ENCODE assay signal across 8 cellular contexts in the genomic region with DNA sequence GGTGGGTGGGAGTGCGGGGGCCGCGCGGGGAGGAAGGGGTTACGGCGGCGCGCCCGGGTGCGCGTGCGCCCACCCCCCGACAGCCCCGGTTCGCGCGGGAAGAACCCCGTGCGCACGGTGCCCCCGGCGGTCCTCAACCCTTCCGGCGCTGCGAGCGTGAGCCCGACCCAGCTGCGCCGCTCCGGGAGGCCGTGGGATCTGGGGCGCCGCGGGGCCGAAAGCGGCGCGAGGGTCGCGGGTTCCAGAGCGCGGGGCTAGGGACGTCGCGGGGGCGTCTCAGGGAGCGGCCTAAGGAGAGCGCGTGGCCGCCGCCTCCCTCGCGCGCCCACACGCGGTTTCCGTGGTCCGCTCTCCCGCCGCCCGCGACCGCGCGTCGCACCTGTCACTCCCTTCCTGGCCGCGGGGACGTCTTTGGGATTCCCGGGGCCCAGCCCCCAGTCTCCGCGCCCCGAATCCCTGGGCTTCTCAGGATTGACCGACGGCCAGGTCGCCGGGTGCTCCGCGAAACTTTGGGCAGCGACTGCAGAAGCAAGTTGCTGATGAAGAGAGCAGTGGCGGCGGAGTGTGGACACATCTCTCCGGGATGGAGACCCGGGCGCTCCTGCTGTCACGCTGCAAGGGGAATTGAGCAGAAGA. TPM values are rescaled to one million over a fixed set of nuclear protein-coding genes. Genes with fewer than 3 reads are reported as not detected.
DNase-seq lines count a peak whose midpoint lies in the region; ATAC-seq and TF ChIP-seq lines count a peak whose summit lies in the region.

No MANE protein-coding gene starts in this region.

- H3K9me3 ChIP-seq in thyroid gland = no peaks in the 10 kb centered on the region

- no peaks in the 10 kb centered on the region for H3K27me3 ChIP-seq in thyroid gland

- no peak for TF ChIP-seq CTCF in fibroblast of mammary gland (conservative IDR thresholded peaks at IDR 0.05; ENCODE audit: control insufficient read depth, insufficient read depth, low read depth, low read length)
- peak in 1 of 6 experiments; percentile 20 for TF ChIP-seq CTCF in thyroid gland (IDR thresholded peaks at IDR 0.05)

- intact Hi-C loops in thyroid gland (cut with DNase I) = loop anchor here (5.0 kb wide), 1 partner anchor 114 kb away; a partner anchor contains a TSS

- H3K9me3 Mint-ChIP-seq in natural killer cell treated with Interleukin-12 subunit alpha and Interleukin-12 subunit beta and Interleukin-15 and Interleukin-18, amount 100 ng/mL, for 72 hours = no peaks in the 10 kb centered on the region

- peaks cover 5 to 9% of the 10 kb centered on the region in 2 donors for H3K4me1 ChIP-seq in thyroid gland

- peak; percentile 81 for DNase-seq in D341Med (ENCODE audit: low spot score)
- peak; percentile 28 for DNase-seq in M059J (ENCODE audit: low read depth)
- peak; percentile 32 for DNase-seq in activated T-helper 1 cell treated with Interleukin-2 at 50 U/mL for 16 hours (ENCODE audit: low read depth)
- peak; percentile 23 for DNase-seq in fibroblast of mammary gland (ENCODE audit: low read depth)
- DNase-seq in natural killer cell treated with Interleukin-12 subunit alpha and Interleukin-12 subunit beta and Interleukin-15 and Interleukin-18, amount 100 ng/mL, for 72 hours (ENCODE audit: low spot score) = peak; percentile 83
- DNase-seq in thyroid gland = peak; percentile 57 to 59

- 2% methylated on average over 10 to 23 of the region's 86 CpGs for WGBS in thyroid gland, 2 donors

- H3K27ac Mint-ChIP-seq in natural killer cell treated with Interleukin-12 subunit alpha and Interleukin-12 subunit beta and Interleukin-15 and Interleukin-18, amount 100 ng/mL, for 72 hours = peak overlapping the region; percentile 82 to 96

- TF ChIP-seq POLR2A in thyroid gland (IDR thresholded peaks at IDR 0.05) = peak in 1 of 2 donors; percentile 16

- H3K36me3 ChIP-seq in thyroid gland = no peaks in the 10 kb centered on the region

- H3K27ac ChIP-seq in thyroid gland = peak overlapping the region; percentile 70 to 95 (median 94)

- peak overlapping the region; percentile 96 for H3K4me3 Mint-ChIP-seq in natural killer cell treated with Interleukin-12 subunit alpha and Interleukin-12 subunit beta and Interleukin-15 and Interleukin-18, amount 100 ng/mL, for 72 hours

- peak overlapping the region; percentile 72 for H3K4me3 ChIP-seq in fibroblast of mammary gland (ENCODE audit: control insufficient read depth, low read depth, low read length)
- peak overlapping the region; percentile 63 to 93 (median 77) for H3K4me3 ChIP-seq in thyroid gland (replicated peaks in 1 of 3)

- H3K36me3 Mint-ChIP-seq in natural killer cell treated with Interleukin-12 subunit alpha and Interleukin-12 subunit beta and Interleukin-15 and Interleukin-18, amount 100 ng/mL, for 72 hours = peaks cover 28% of the 10 kb centered on the region

- H3K4me1 Mint-ChIP-seq in natural killer cell treated with Interleukin-12 subunit alpha and Interleukin-12 subunit beta and Interleukin-15 and Interleukin-18, amount 100 ng/mL, for 72 hours (ENCODE audit: low read depth in 2 of 2) = peaks cover 43 to 47% of the 10 kb centered on the region in 2 donors

- no peaks in the 10 kb centered on the region for H3K27me3 Mint-ChIP-seq in natural killer cell treated with Interleukin-12 subunit alpha and Interleukin-12 subunit beta and Interleukin-15 and Interleukin-18, amount 100 ng/mL, for 72 hours

- ATAC-seq in GM21576 (IDR thresholded peaks at IDR 0.05; ENCODE audit: unreplicated experiment) (peak; percentile 11), HG02870 (IDR thresholded peaks at IDR 0.05; ENCODE audit: unreplicated experiment) (no peak)
- peak; percentile 30 to 42 for ATAC-seq in natural killer cell treated with Interleukin-12 subunit alpha and Interleukin-12 subunit beta and Interleukin-15 and Interleukin-18, amount 100 ng/mL, for 72 hours

RNA-seq across cellular contexts. Expression of a gene that starts 0.6 kb away (rescaled TPM):
- 30.3 and 44.9 TPM in 2 replicates for total RNA-seq in M059J (2014; rRNA removed; shearing (Covaris generic))
- 100 to 1,000 TPM; 205 to 211 TPM for total RNA-seq in natural killer cell treated with Interleukin-12 subunit alpha and Interleukin-12 subunit beta and Interleukin-15 and Interleukin-18, amount 100 ng/mL, for 72 hours
- 10 to 100 TPM; 34.4 to 91.8 (median 63.7) TPM for total RNA-seq in thyroid gland

RNA-seq across cellular contexts. Expression of a gene that starts 33.0 kb away (rescaled TPM):
- 10.3 and 12.0 TPM in 2 replicates for total RNA-seq in M059J (2014; rRNA removed; shearing (Covaris generic))
- total RNA-seq in natural killer cell treated with Interleukin-12 subunit alpha and Interleukin-12 subunit beta and Interleukin-15 and Interleukin-18, amount 100 ng/mL, for 72 hours = 10 to 100 TPM; 25.1 to 26.3 TPM
- total RNA-seq in thyroid gland = 10 to 100 TPM in 3 of 4 donors, 1 to 10 TPM in 1; 6.6 to 18.8 (median 14.4) TPM

Comparison
In these comparisons a context has a peak if more than half of its experiments do, and no peak if none do; other contexts are left out.
1. DNase-seq: peak in every context shown above with its lines; median percentile 83 in natural killer cell treated with Interleukin-12 subunit alpha and Interleukin-12 subunit beta and Interleukin-15 and Interleukin-18, amount 100 ng/mL, for 72 hours; 81 in D341Med; 58 in thyroid gland; 32 in activated T-helper 1 cell treated with Interleukin-2 at 50 U/mL for 16 hours; 28 in M059J; 23 in fibroblast of mammary gland.